In the genomic region with DNA sequence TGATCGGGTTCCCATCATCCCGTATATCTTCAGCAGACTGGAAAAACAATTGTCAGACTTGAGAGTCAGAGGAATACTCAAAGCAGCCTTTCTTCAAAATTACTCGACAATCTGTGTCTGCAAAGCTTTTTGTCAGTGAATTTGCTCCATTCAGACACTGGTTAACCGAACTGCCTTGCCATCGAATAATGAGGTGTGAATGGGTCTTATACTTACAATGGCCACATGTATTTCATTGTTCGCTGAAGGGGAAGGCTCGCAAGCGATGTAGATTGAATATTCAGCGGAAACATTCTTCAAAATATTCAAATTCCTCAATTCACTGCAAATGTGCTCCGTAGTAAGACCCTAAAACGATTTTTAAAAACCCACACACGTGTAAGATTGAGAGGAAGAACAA, we compare ENCODE assay signal across 19 cellular contexts.
"Had no signal": no experiment of that assay in that cellular context is flagged by ENCODE, and none has a peak within 500 bp of the region (broad histone marks: within the 10 kb centered on the region; RNA-seq: fewer than 3 reads in every experiment).

No MANE protein-coding gene starts in this region.

- H3K36me3 Mint-ChIP-seq: activated naive CD4-positive, alpha-beta T cell treated with anti-CD3 and anti-CD28 coated beads, Interleukin-2, amount 50 U/mL, for 24 hours had no signal

- H3K27me3 Mint-ChIP-seq: activated naive CD4-positive, alpha-beta T cell treated with anti-CD3 and anti-CD28 coated beads, Interleukin-2, amount 50 U/mL, for 24 hours had no signal

- H3K9me3 ChIP-seq: adrenal gland, colonic mucosa, ovary, tibial nerve, uterus had no signal

- ATAC-seq: left colon, T-helper 17 cell had no signal

- H3K4me3 ChIP-seq: adrenal gland, colonic mucosa, lung, ovary, tibial nerve, uterus had no signal

- H3K27ac ChIP-seq: adrenal gland, ovary, WERI-Rb-1 had no signal

- DNase-seq: activated CD4-positive, alpha-beta T cell treated with anti-CD3 and anti-CD28 coated beads for 1 hour; activated gamma-delta T cell; adrenal gland; caudate nucleus; colonic mucosa; hippocampal formation; left colon; midbrain; ovary; stimulated activated CD4-positive, alpha-beta T cell treated with anti-CD3 and anti-CD28 coated beads, Interleukin-12 subunit alpha, Interleukin-12 subunit beta, amount 100 ng/mL, for 4 hours; stimulated activated CD4-positive, alpha-beta T cell treated with anti-CD3 and anti-CD28 coated beads, Interleukin-1b, Interleukin-23, amount 100 ng/mL, for 48 hours; stimulated activated CD8-positive, alpha-beta memory T cell treated with anti-CD3 and anti-CD28 coated beads, Interleukin-4, amount 100 ng/mL, for 48 hours; stimulated activated naive CD4-positive, alpha-beta T cell treated with Interleukin-2 at 50 U/mL for 16 hours; T-helper 17 cell; uterus; WERI-Rb-1 had no signal

- H3K36me3 ChIP-seq: ovary, uterus had no signal

- H3K27me3 ChIP-seq: adrenal gland, colonic mucosa, ovary, tibial nerve, uterus had no signal

- H3K4me3 Mint-ChIP-seq: activated naive CD4-positive, alpha-beta T cell treated with anti-CD3 and anti-CD28 coated beads, Interleukin-2, amount 50 U/mL, for 24 hours; T-helper 17 cell had no signal

- H3K9me3 Mint-ChIP-seq: activated naive CD4-positive, alpha-beta T cell treated with anti-CD3 and anti-CD28 coated beads, Interleukin-2, amount 50 U/mL, for 24 hours had no signal

- H3K4me1 Mint-ChIP-seq: activated naive CD4-positive, alpha-beta T cell treated with anti-CD3 and anti-CD28 coated beads, Interleukin-2, amount 50 U/mL, for 24 hours; T-helper 17 cell had no signal

- H3K27ac Mint-ChIP-seq: activated naive CD4-positive, alpha-beta T cell treated with anti-CD3 and anti-CD28 coated beads, Interleukin-2, amount 50 U/mL, for 24 hours; T-helper 17 cell had no signal
